Comparison of ENCODE assay signal across 1 cellular context in the genomic region with DNA sequence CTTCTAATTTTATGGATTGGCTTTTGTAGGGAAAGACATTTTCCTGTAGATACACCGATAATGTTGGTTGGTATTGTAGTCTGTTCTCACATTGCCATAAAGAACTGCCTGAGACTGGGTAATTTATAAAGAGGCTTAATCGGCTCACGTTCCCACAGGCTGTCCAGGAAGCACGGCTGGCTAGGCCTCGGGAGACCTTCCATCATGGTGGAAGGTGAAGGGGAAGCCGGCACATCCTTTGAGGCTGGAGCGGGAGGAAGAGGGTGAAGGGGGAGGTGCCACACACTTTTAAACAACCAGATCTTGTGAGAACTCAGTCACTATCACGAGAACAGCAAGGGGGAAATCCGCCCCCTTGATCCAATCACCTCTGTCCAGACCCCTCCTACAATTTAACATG.
TF ChIP-seq lines count a peak whose summit lies in the region.

No MANE protein-coding gene starts in this region.

TF ChIP-seq in K562, 482 proteins besides CTCF, POLR2A, EP300 and RAD21 (continued from another document):
- TF ChIP-seq ZNF740 (CRISPR knock-in tag; IDR thresholded peaks at IDR 0.05) = no peak
- TF ChIP-seq ZNF740 (tag; IDR thresholded peaks at IDR 0.05) = no peak
- TF ChIP-seq MEIS2 (IDR thresholded peaks at IDR 0.05; ENCODE audit: partially characterized antibody) = no peak
- TF ChIP-seq IRF2 (CRISPR knock-in tag; IDR thresholded peaks at IDR 0.05) = no peak
- TF ChIP-seq KLF1 (tag; IDR thresholded peaks at IDR 0.05) = no peak
- TF ChIP-seq RFX1 (IDR thresholded peaks at IDR 0.05) = no peak
TF ChIP-seq in K562: peak in this region for 0.
